1 cellular context compared by ENCODE assay signal in the genomic region with DNA sequence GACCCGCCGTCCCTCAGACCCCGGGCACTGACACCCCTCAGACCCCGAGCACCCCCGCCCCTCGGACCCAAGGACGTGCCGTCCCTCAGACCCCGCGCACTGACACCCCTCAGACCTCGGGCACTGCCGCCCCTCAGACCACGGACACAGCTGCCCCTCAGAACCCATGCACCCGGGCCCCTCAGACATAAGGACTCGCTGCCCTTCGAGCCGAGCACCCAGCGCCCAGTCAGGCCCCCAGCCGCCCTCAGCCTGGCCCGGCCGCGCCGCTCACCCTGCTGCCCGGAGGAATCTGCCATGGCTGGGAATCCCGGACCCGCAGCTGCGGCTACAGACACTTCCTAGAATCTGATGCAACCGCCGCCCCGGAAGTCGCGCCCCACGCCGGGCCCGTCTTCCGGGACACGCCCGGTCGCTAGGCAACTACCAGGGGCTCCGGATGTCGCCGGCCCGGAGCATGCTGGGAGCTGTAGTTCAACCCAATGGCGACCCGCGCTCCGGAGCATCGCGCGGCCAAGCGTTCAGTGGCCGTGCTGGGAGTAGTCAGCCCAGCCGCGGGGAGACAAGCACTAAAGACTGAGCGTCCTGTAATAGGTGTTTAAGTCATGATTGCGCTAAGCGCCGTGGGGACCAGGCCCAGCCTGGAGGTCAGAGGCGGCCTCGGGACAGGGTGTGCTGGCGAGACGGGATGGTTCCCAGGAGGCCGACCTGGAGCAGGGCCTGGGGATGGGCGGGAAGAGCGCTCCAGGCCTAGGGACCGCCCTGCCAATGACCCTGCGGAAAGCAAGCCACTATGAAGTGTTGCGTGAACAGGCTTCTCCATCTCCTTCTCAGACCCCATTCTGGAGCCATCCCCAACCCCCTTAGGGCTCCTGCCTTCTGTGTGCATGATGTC.
TF ChIP-seq lines count a peak whose summit lies in the region.

A gene (minus strand): TSS at position 355 of the 895 bp plus-strand sequence. CDS start 56 bp downstream, at position 299.

TF ChIP-seq in endothelial cell of umbilical vein, 7 proteins besides CTCF, POLR2A, EP300 and RAD21 (continued from another document):
- TF ChIP-seq, protein P1, sequence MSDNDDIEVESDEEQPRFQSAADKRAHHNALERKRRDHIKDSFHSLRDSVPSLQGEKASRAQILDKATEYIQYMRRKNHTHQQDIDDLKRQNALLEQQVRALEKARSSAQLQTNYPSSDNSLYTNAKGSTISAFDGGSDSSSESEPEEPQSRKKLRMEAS (IDR thresholded peaks at IDR 0.05; ENCODE audit: insufficient read depth, insufficient read length) = peak; percentile 12
- TF ChIP-seq EZH2 (IDR thresholded peaks at IDR 0.05; ENCODE audit: borderline replicate concordance, low read depth, low read length, severe bottlenecking) = no peak
- TF ChIP-seq POLR2AphosphoS5 (IDR thresholded peaks at IDR 0.05; ENCODE audit: insufficient read depth, low read depth, low read length) = peak; percentile 96
